In genomic region chr6:168086066-168086465, GRCh38 we compare ENCODE assay signal across 26 cellular contexts. TPM values are rescaled to one million over a fixed set of nuclear protein-coding genes. Genes with fewer than 3 reads are reported as not detected.
DNase-seq lines count a peak whose midpoint lies in the region; ATAC-seq, FAIRE-seq and TF ChIP-seq lines count a peak whose summit lies in the region.
"Had no signal": no experiment of that assay in that cellular context is flagged by ENCODE, and none has a peak within 500 bp of the region (broad histone marks: within the 10 kb centered on the region; RNA-seq: fewer than 3 reads in every experiment).

No MANE protein-coding gene starts in this region.

- TF ChIP-seq POLR2A in H1 (IDR thresholded peaks at IDR 0.05; ENCODE audit: control extremely low read depth in 1 of 2, low read depth in 2 of 2, low read length in 2 of 2), result no peak

- ATAC-seq in HG02642 (IDR thresholded peaks at IDR 0.05; ENCODE audit: poor library complexity, unreplicated experiment), result no peak
- ATAC-seq: A549; CD8-positive, alpha-beta T cell; GM12878 had no signal

- H3K18ac ChIP-seq in H1 (ENCODE audit: extremely low read depth, low read length), result no peak overlapping the region
- peak overlapping the region; percentile 82 for H3K18ac ChIP-seq in neuronal stem cell (ENCODE audit: low read length)

- H3K23me2 ChIP-seq in H1 (ENCODE audit: low read depth, low read length), result no peaks in the 10 kb centered on the region

- no peaks in the 10 kb centered on the region for H3K36me3 ChIP-seq in BLaER1
- H3K36me3 ChIP-seq in HEK293 (ENCODE audit: control insufficient read depth in 2 of 2, insufficient read depth in 1 of 2, low read length in 2 of 2), result no peaks in the 10 kb centered on the region
- no peaks in the 10 kb centered on the region for H3K36me3 ChIP-seq in H1 (ENCODE audit: control insufficient read depth in 2 of 4, insufficient read depth in 4 of 4, low read length in 3 of 4)
- H3K36me3 ChIP-seq in neuronal stem cell (replicated peaks in 1 of 2; ENCODE audit: control insufficient read depth in 2 of 2, insufficient read depth in 2 of 2, low read length in 2 of 2), result no peaks in the 10 kb centered on the region
- H3K36me3 ChIP-seq: BE2C had no signal

- H4K5ac ChIP-seq in H1 (ENCODE audit: insufficient read length, low read depth, low read length), result no peak overlapping the region

- no peak overlapping the region for H3K9ac ChIP-seq in BLaER1
- H3K9ac ChIP-seq in H1 (replicated peaks in 1 of 4; ENCODE audit: extremely low read depth in 1 of 4, low read depth in 3 of 4, low read length in 3 of 4), result no peak overlapping the region
- no peak overlapping the region for H3K9ac ChIP-seq in neuronal stem cell (ENCODE audit: low read depth, low read length, poor library complexity)

- H3K79me1 ChIP-seq in H1 (ENCODE audit: low read depth, low read length) (no peaks in the 10 kb centered on the region), neuronal stem cell (ENCODE audit: low read depth, low read length) (no peaks in the 10 kb centered on the region)

- no peaks in the 10 kb centered on the region for H3K79me2 ChIP-seq in H1 (ENCODE audit: control insufficient read depth in 1 of 2, insufficient read depth in 2 of 2, low read length in 2 of 2)

- H3K4me1 ChIP-seq in BLaER1 (peaks cover 70% of the 10 kb centered on the region), HEK293 (ENCODE audit: control insufficient read depth, insufficient read depth, low read length) (no peaks in the 10 kb centered on the region), H1 (replicated peaks in 1 of 4; ENCODE audit: control insufficient read depth in 3 of 4, insufficient read depth in 4 of 4, low read length in 3 of 4) (peaks cover 0 to 33% (median 15%) of the 10 kb centered on the region in 4 experiments; a peak in 6 of 7 replicates), neuronal stem cell (ENCODE audit: control insufficient read depth in 2 of 2, insufficient read depth in 1 of 2, low read depth in 1 of 2, low read length in 2 of 2) (peaks cover 22 to 29% of the 10 kb centered on the region in 2 donors)
- H3K4me1 ChIP-seq: A549, BE2C had no signal

- peak overlapping the region; percentile 5; the same call in 1 of the 2 replicates for H2BK12ac ChIP-seq in H1 (ENCODE audit: low read depth, low read length)
- H2BK12ac ChIP-seq in neuronal stem cell (ENCODE audit: low read length), result peak overlapping the region; percentile 67

- H2BK5ac ChIP-seq in H1 (ENCODE audit: low read depth, low read length), result no peak overlapping the region; the same call in 1 of the 2 replicates
- H2BK5ac ChIP-seq in neuronal stem cell (ENCODE audit: low read length), result no peak overlapping the region

- H2BK20ac ChIP-seq in H1 (ENCODE audit: low read length), result no peak overlapping the region

- H4K20me1 ChIP-seq in BLaER1 (no peaks in the 10 kb centered on the region), H1 (replicated peaks in 1 of 2; ENCODE audit: control insufficient read depth in 1 of 2, insufficient read depth in 2 of 2, low read length in 2 of 2) (no peaks in the 10 kb centered on the region)

- H2BK120ac ChIP-seq in H1 (replicated peaks; ENCODE audit: low read depth, low read length), result no peak overlapping the region
- no peak overlapping the region for H2BK120ac ChIP-seq in neuronal stem cell (ENCODE audit: low read depth, low read length)

- TF ChIP-seq EP300 in H1 (IDR thresholded peaks at IDR 0.05; ENCODE audit: borderline replicate concordance in 1 of 2, low read depth in 2 of 2, low read length in 2 of 2), result no peak

- FAIRE-seq in H1 (lab: Jason Lieb, UNC), result no peak
- FAIRE-seq: A549, D721Med, GM12878, GM19239 had no signal

- no peak for TF ChIP-seq RAD21 in H1 (IDR thresholded peaks at IDR 0.05 in 1 of 2, conservative IDR thresholded peaks at IDR 0.05 in 1 of 2; ENCODE audit: low read depth in 2 of 2, low read length in 2 of 2)

- H3K27ac ChIP-seq in BLaER1 (no peak overlapping the region), HEK293 (ENCODE audit: extremely low read depth, low read depth, low read length) (no peak overlapping the region), H1 (ENCODE audit: low read depth, low read length) (no peak overlapping the region), neuronal stem cell (replicated peaks; ENCODE audit: low read length) (no peak overlapping the region)
- H3K27ac ChIP-seq: A549, C4-2B had no signal

- H3K9me3 ChIP-seq in BLaER1 (no peaks in the 10 kb centered on the region), HEK293 (ENCODE audit: control insufficient read depth, insufficient read depth, low read depth, low read length) (no peaks in the 10 kb centered on the region), H1 (ENCODE audit: insufficient read depth in 2 of 2, low read depth in 1 of 2, low read length in 1 of 2) (no peaks in the 10 kb centered on the region), neuronal stem cell (replicated peaks in 1 of 2; ENCODE audit: control insufficient read depth in 2 of 2, insufficient read depth in 1 of 2, low read depth in 1 of 2, low read length in 2 of 2) (no peaks in the 10 kb centered on the region)
- H3K9me3 ChIP-seq: A549, BE2C, Caco-2 had no signal

- POLR2A ChIA-PET in HEK293 (lab: Yijun Ruan, JAX), result no interaction called here
- POLR2A ChIA-PET in H1 (lab: Charles Lee; ENCODE audit: partially characterized antibody), result no interaction called here

- DNase-seq in H1 (ENCODE audit: low read depth in 1 of 2, low spot score in 2 of 2), result no peak
- DNase-seq in neuronal stem cell (ENCODE audit: low spot score), result no peak
- DNase-seq in RPMI8226, result no peak
- no peak for DNase-seq in anterior cingulate cortex (lab: John Stamatoyannopoulos, UW)
- DNase-seq: 8988T; ACHN; AML-193; BE2C; Caco-2; CD4-positive, CD25-positive, alpha-beta regulatory T cell; CD8-positive, alpha-beta T cell; DMS 273 treated with DMSO at 0.1 percent for 48 hours; DMS79; EL; GDM1; GOT3; H7; HCEC 1CT had no signal

- H3K4ac ChIP-seq in H1 (replicated peaks; ENCODE audit: insufficient read length, low read depth, low read length) (no peak overlapping the region), neuronal stem cell (ENCODE audit: low read length) (peak overlapping the region; percentile 24)

- H3K14ac ChIP-seq in H1 (ENCODE audit: insufficient read length), result no peak overlapping the region
- H3K14ac ChIP-seq in neuronal stem cell (ENCODE audit: low read length), result no peak overlapping the region

- H4K8ac ChIP-seq in H1 (ENCODE audit: extremely low read depth, insufficient read depth, low read length), result no peak overlapping the region
- no peak overlapping the region for H4K8ac ChIP-seq in neuronal stem cell (ENCODE audit: low read depth, low read length)

- H4K91ac ChIP-seq in H1 (replicated peaks; ENCODE audit: insufficient read length, low read length) (no peak overlapping the region), neuronal stem cell (ENCODE audit: low read depth, low read length, poor library complexity) (peak overlapping the region; percentile 59)

- H3K23ac ChIP-seq in H1 (ENCODE audit: insufficient read length) (no peak overlapping the region), neuronal stem cell (ENCODE audit: low read depth, low read length, poor library complexity) (peak overlapping the region; percentile 18)

- no peak overlapping the region for H2AFZ ChIP-seq in H1 (ENCODE audit: low read length)
- H2AFZ ChIP-seq in neuronal stem cell (ENCODE audit: low read length), result no peak overlapping the region

- H3K56ac ChIP-seq in H1 (replicated peaks; ENCODE audit: insufficient read length, low read depth, low read length), result no peak overlapping the region

- H3K4me2 ChIP-seq in BLaER1, result peak overlapping the region; percentile 70; the same call in 1 of the 2 replicates
- H3K4me2 ChIP-seq in H1 (ENCODE audit: insufficient read depth in 1 of 2, low read depth in 2 of 2, low read length in 2 of 2), result no peak overlapping the region
- H3K4me2 ChIP-seq in neuronal stem cell (ENCODE audit: insufficient read depth, low read length, poor library complexity, severe bottlenecking), result no peak overlapping the region
- H3K4me2 ChIP-seq: A549 had no signal

- H3K4me3 ChIP-seq in BLaER1 (no peak overlapping the region), HEK293 (ENCODE audit: low read depth, low read length) (no peak overlapping the region), H1 (ENCODE audit: extremely low read depth in 1 of 4, insufficient read depth in 2 of 4, low read depth in 3 of 4, low read length in 4 of 4) (no peak overlapping the region), neuronal stem cell (ENCODE audit: low read length in 2 of 2) (no peak overlapping the region)
- H3K4me3 ChIP-seq: A549, GM12878 had no signal

- H2BK15ac ChIP-seq in H1 (ENCODE audit: low read length) (0 out of 2 replicates have a peak overlapping the region, but pooled peaks have one; percentile 46), neuronal stem cell (ENCODE audit: low read length) (peak overlapping the region; percentile 83)

- 91% methylated on average over 10 of the region's 10 CpGs; no CpG with 5 or more reads in 1 of the 2 experiments for WGBS in H1 (ENCODE audit: extremely low coverage in 1 of 2, insufficient coverage in 1 of 2, insufficient read length in 1 of 2, insufficient replicate concordance in 2 of 2, low coverage in 1 of 2, low lambda C conversion rate in 2 of 2, missing lambda C conversion rate in 1 of 2), 2 experiments
- WGBS in neuronal stem cell (ENCODE audit: extremely low coverage in 2 of 2, insufficient read length in 2 of 2, insufficient replicate concordance in 1 of 2), 2 donors, result no CpG with 5 or more reads among the region's 10 CpGs

- H3K27me3 ChIP-seq in BLaER1, result no peaks in the 10 kb centered on the region
- peaks cover 0 to 2% (median 0%) of the 10 kb centered on the region in 4 experiments; a peak in 2 of 7 replicates for H3K27me3 ChIP-seq in H1 (replicated peaks in 1 of 4; ENCODE audit: control insufficient read depth in 3 of 4, extremely low read depth in 1 of 4, insufficient read depth in 3 of 4, low read length in 3 of 4)
- H3K27me3 ChIP-seq in neuronal stem cell (ENCODE audit: control insufficient read depth in 3 of 3, insufficient read depth in 3 of 3, low read depth in 1 of 3, low read length in 3 of 3), result peaks cover 0 to 3% (median 0%) of the 10 kb centered on the region in 3 experiments
- H3K27me3 ChIP-seq: BE2C had no signal

- 0 out of 2 replicates have a peak overlapping the region, but pooled peaks have one; percentile 65 for H2AK5ac ChIP-seq in H1 (ENCODE audit: low read depth, low read length)
- peak overlapping the region; percentile 71 for H2AK5ac ChIP-seq in neuronal stem cell (ENCODE audit: low read depth, low read length)

- TF ChIP-seq CTCF in HEK293 (tag by site-specific recombination; IDR thresholded peaks at IDR 0.05) (no peak), H1 (IDR thresholded peaks at IDR 0.05; ENCODE audit: control extremely low read depth in 1 of 3, insufficient read depth in 1 of 3, low read depth in 1 of 3, low read length in 3 of 3) (no peak)

- CTCF ChIA-PET in HEK293 (lab: Yijun Ruan, JAX), result no interaction called here
- CTCF ChIA-PET in H1 (lab: Charles Lee; ENCODE audit: partially characterized antibody), result interaction anchor here (1.1 kb wide), 1 partner anchor 47 kb away, joined by 3 read pairs; no protein-coding TSS in a partner anchor

RNA-seq across cellular contexts. Expression of gene FRMD1, which starts 7.1 kb away (rescaled TPM):
- total RNA-seq in H1 (2021; fragmentation: NEBNext Ultra II Directional; extraction: Animal tissue kit (Norgen Biotek cat#: 25700)), result not detected in 2 replicates
- polyA plus RNA-seq in H1 (2011; rRNA removed), result 0.36 and 0.69 TPM in 2 replicates
- 0.34 TPM for polyA plus RNA-seq in H1 (2011; cell fraction: cytosol; rRNA removed)
- 1.5 TPM for polyA plus RNA-seq in H1 (2011; cell fraction: nucleus; rRNA removed)
- 0.21 to 0.45 TPM (median 0.37 TPM) in 4 replicates for polyA plus RNA-seq in H1 (2012, experiment 1 of 2)
- polyA plus RNA-seq in H1 (2012, experiment 2 of 2), result 0.13 TPM
- 0.06 TPM for polyA plus RNA-seq in H1 (2013, experiment 1 of 2)
- polyA plus RNA-seq in H1 (2013, experiment 2 of 2), result 0.07 TPM
- 0.22 and 0.24 TPM in 2 replicates for polyA minus RNA-seq in H1 (2011; rRNA and poly(A)+ RNA removed)
- polyA minus RNA-seq in H1 (2011; cell fraction: cytosol; rRNA and poly(A)+ RNA removed), result not detected
- polyA minus RNA-seq in H1 (2011; cell fraction: nucleus; rRNA and poly(A)+ RNA removed), result 0.50 TPM
- polyA plus RNA-seq in neuronal stem cell (2013, experiment 1 of 2), result 0.20 TPM
- 0.18 TPM for polyA plus RNA-seq in neuronal stem cell (2013, experiment 2 of 2)
- total RNA-seq: CD4-positive, CD25-positive, alpha-beta regulatory T cell; CD8-positive, alpha-beta T cell; GM12878; H7 had no signal
- polyA plus RNA-seq: A549; CD4-positive, CD25-positive, alpha-beta regulatory T cell; GM12878 had no signal
